In genomic region chr9:91483189-91483691, GRCh38 we compare ENCODE assay signal across 16 cellular contexts. TPM values are rescaled to one million over a fixed set of nuclear protein-coding genes. Genes with fewer than 3 reads are reported as not detected.
DNase-seq lines count a peak whose midpoint lies in the region; ATAC-seq and TF ChIP-seq lines count a peak whose summit lies in the region.
"Had no signal": no experiment of that assay in that cellular context is flagged by ENCODE, and none has a peak within 500 bp of the region (broad histone marks: within the 10 kb centered on the region; RNA-seq: fewer than 3 reads in every experiment).

No MANE protein-coding gene starts in this region.

- no peaks in the 10 kb centered on the region for H3K9me3 ChIP-seq in ovary
- H3K9me3 ChIP-seq: MG63 had no signal

- TF ChIP-seq POLR2A in ovary (IDR thresholded peaks at IDR 0.05) (no peak), GM18505 (IDR thresholded peaks at IDR 0.05; ENCODE audit: borderline replicate concordance, extremely low read depth, insufficient read depth, insufficient read length) (no peak)

- no peak overlapping the region for H3K4me3 ChIP-seq in ovary
- H3K4me3 ChIP-seq: MG63 had no signal

- H3K4me1 ChIP-seq in ovary (ENCODE audit: insufficient read depth), result peaks cover 11% of the 10 kb centered on the region

- TF ChIP-seq EP300 in ovary (IDR thresholded peaks at IDR 0.05), result peak; percentile 59

- ATAC-seq in GM18873 (IDR thresholded peaks at IDR 0.05; ENCODE audit: low FRiP score, unreplicated experiment) (no peak), GM18505 (IDR thresholded peaks at IDR 0.05; ENCODE audit: unreplicated experiment) (no peak), HG02678 (IDR thresholded peaks at IDR 0.05; ENCODE audit: unreplicated experiment) (no peak)

- no peaks in the 10 kb centered on the region for H3K27me3 ChIP-seq in ovary
- H3K27me3 ChIP-seq: MG63 had no signal

- no peaks in the 10 kb centered on the region for H3K36me3 ChIP-seq in ovary
- H3K36me3 ChIP-seq: MG63 had no signal

- 24 to 32% (median 32%) methylated on average over 5 of the region's 5 CpGs for WGBS in ovary, 3 donors

- intact Hi-C loops in ovary (cut with DNase I), result no loop called here

- H3K27ac ChIP-seq in ovary, result no peak overlapping the region
- H3K27ac ChIP-seq: HL-60 had no signal

- DNase-seq in amniotic epithelial cell (ENCODE audit: low read depth), result peak; percentile 26
- DNase-seq in glomerular visceral epithelial cell (ENCODE audit: extremely low spot score), result peak; percentile 41
- peak in 1 of 5 donors; percentile 31 for DNase-seq in ovary
- no peak for DNase-seq in NCI-H1694 treated with DMSO at 0.1 percent for 48 hours (lab: John Stamatoyannopoulos, UW)
- DNase-seq: activated CD4-positive, alpha-beta memory T cell treated with anti-CD3 and anti-CD28 coated beads for 36 hours; activated naive CD4-positive, alpha-beta T cell treated with Interleukin-2 at 50 U/mL for 16 hours; dermis blood vessel endothelial cell; MG63; NCI-H446 treated with DMSO at 0.1 percent for 48 hours; stimulated activated CD4-positive, alpha-beta T cell treated with anti-CD3 and anti-CD28 coated beads, Interleukin-2, amount 100 ng/mL, for 48 hours; stimulated activated naive CD4-positive, alpha-beta T cell treated with Interleukin-2 at 50 U/mL for 16 hours; T-helper 2 cell had no signal

- no peak for TF ChIP-seq CTCF in ovary (IDR thresholded peaks at IDR 0.05)

RNA-seq across cellular contexts. Expression of gene NFIL3, which starts 59.6 kb away (rescaled TPM):
- total RNA-seq in ovary, result 10 to 100 TPM; 40.2 to 87.0 (median 71.4) TPM
- polyA plus RNA-seq in ovary, result 10 to 100 TPM; 31.8 to 37.5 TPM
